In the genomic region with DNA sequence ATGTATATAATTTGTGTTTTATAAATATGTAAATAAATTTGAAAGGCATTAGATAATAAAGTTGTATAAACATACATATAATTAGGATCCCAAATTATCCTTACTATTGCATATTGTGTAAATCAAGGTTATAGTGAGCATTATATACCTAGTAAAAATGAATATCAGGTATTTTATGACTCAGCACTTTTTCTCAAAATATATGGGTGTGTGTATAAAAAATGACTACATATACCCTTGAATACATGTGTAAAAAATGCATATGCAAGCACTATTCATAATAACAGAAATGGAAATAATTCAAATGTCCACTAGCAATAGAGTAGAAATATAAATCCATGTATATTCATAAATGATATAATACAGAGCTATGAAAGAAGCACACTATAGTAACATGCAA, we compare ENCODE assay signal across 21 cellular contexts.
DNase-seq lines count a peak whose midpoint lies in the region; ATAC-seq, FAIRE-seq and TF ChIP-seq lines count a peak whose summit lies in the region.
"Had no signal": no experiment of that assay in that cellular context is flagged by ENCODE, and none has a peak within 500 bp of the region (broad histone marks: within the 10 kb centered on the region; RNA-seq: fewer than 3 reads in every experiment).

No MANE protein-coding gene starts in this region.

- CTCF ChIA-PET in A549 (lab: Yijun Ruan, JAX): no interaction called here
- CTCF ChIA-PET in IMR-90 (lab: Yijun Ruan, JAX): no interaction called here
- CTCF ChIA-PET in H1 (lab: Charles Lee; ENCODE audit: partially characterized antibody): interaction anchor here (0.6 kb wide), 1 partner anchor 11 kb away, joined by 3 read pairs; no protein-coding TSS in a partner anchor

- no peak for ATAC-seq in A549
- ATAC-seq in IMR-90 (ENCODE audit: low read depth): no peak
- no peak for ATAC-seq in activated naive CD4-positive, alpha-beta T cell treated with anti-CD3 and anti-CD28 coated beads, Interleukin-2, amount 50 U/mL, for 72 hours
- ATAC-seq: CD8-positive, alpha-beta T cell had no signal

- FAIRE-seq in A549 (lab: Jason Lieb, UNC) (no peak), H1 (lab: Jason Lieb, UNC) (no peak)
- FAIRE-seq: A204.1, D721Med, G401.6, GM12891, GM19239 had no signal

- no peak for TF ChIP-seq POLR2A in A549 (IDR thresholded peaks at IDR 0.05; ENCODE audit: low read length)
- TF ChIP-seq POLR2A in IMR-90 (IDR thresholded peaks at IDR 0.05; ENCODE audit: low read depth, low read length): no peak
- TF ChIP-seq POLR2A in H1 (IDR thresholded peaks at IDR 0.05; ENCODE audit: control extremely low read depth in 1 of 2, low read depth in 2 of 2, low read length in 2 of 2): no peak

- no peak overlapping the region for H2AK9ac ChIP-seq in IMR-90 (replicated peaks; ENCODE audit: low read depth, low read length, poor library complexity)

- H3K79me1 ChIP-seq in IMR-90 (ENCODE audit: low read depth in 1 of 2, low read length in 2 of 2): no peaks in the 10 kb centered on the region
- H3K79me1 ChIP-seq in H1 (ENCODE audit: low read depth, low read length): no peaks in the 10 kb centered on the region

- H3K9me3 ChIP-seq in A549: no peaks in the 10 kb centered on the region
- H3K9me3 ChIP-seq in IMR-90 (ENCODE audit: control insufficient read depth, insufficient read depth, low read length): peaks cover 3% of the 10 kb centered on the region; the same call in 1 of the 2 replicates
- H3K9me3 ChIP-seq in H1 (ENCODE audit: insufficient read depth in 2 of 2, low read depth in 1 of 2, low read length in 1 of 2): no peaks in the 10 kb centered on the region
- H3K9me3 ChIP-seq: BLaER1 treated with 17β-estradiol and CSF1 and Interleukin-3, amounts not matched to agents 10 nM and 100 nM; Caco-2 had no signal

- H3K4ac ChIP-seq in IMR-90 (ENCODE audit: low read depth, low read length): no peak overlapping the region
- H3K4ac ChIP-seq in H1 (replicated peaks; ENCODE audit: insufficient read length, low read depth, low read length): no peak overlapping the region

- no peak overlapping the region for H3K18ac ChIP-seq in IMR-90 (ENCODE audit: low read depth, low read length)
- H3K18ac ChIP-seq in H1 (ENCODE audit: extremely low read depth, low read length): no peak overlapping the region

- H3K36me3 ChIP-seq in IMR-90 (ENCODE audit: control insufficient read depth, insufficient read depth, low read length) (no peaks in the 10 kb centered on the region), H1 (ENCODE audit: control insufficient read depth in 2 of 4, insufficient read depth in 4 of 4, low read length in 3 of 4) (no peaks in the 10 kb centered on the region)
- H3K36me3 ChIP-seq: BLaER1 treated with 17β-estradiol and CSF1 and Interleukin-3, amounts not matched to agents 10 nM and 100 nM had no signal

- BruUV-seq in IMR-90 (replicated peaks; lab: Mats Ljungman, UMichigan): no TSS peak

- no peak overlapping the region for H2BK12ac ChIP-seq in H1 (ENCODE audit: low read depth, low read length)

- H3K27me3 ChIP-seq in IMR-90 (ENCODE audit: control insufficient read depth, insufficient read depth, low read length) (no peaks in the 10 kb centered on the region), H1 (replicated peaks in 1 of 4; ENCODE audit: control insufficient read depth in 3 of 4, extremely low read depth in 1 of 4, insufficient read depth in 3 of 4, low read length in 3 of 4) (no peaks in the 10 kb centered on the region)
- H3K27me3 ChIP-seq: BLaER1 treated with 17β-estradiol and CSF1 and Interleukin-3, amounts not matched to agents 10 nM and 100 nM had no signal

- no peak overlapping the region for H2BK15ac ChIP-seq in IMR-90 (ENCODE audit: low read depth, low read length)
- no peak overlapping the region for H2BK15ac ChIP-seq in H1 (ENCODE audit: low read length)

- H4K91ac ChIP-seq in IMR-90 (ENCODE audit: insufficient read depth, low read depth, low read length) (no peak overlapping the region), H1 (replicated peaks; ENCODE audit: insufficient read length, low read length) (no peak overlapping the region)

- H3K4me3 ChIP-seq in A549: no peak overlapping the region
- H3K4me3 ChIP-seq in IMR-90 (ENCODE audit: insufficient read depth, low read depth, low read length): no peak overlapping the region
- no peak overlapping the region for H3K4me3 ChIP-seq in H1 (ENCODE audit: extremely low read depth in 1 of 4, insufficient read depth in 2 of 4, low read depth in 3 of 4, low read length in 4 of 4)
- H3K4me3 ChIP-seq: BLaER1 treated with 17β-estradiol and CSF1 and Interleukin-3, amounts not matched to agents 10 nM and 100 nM had no signal

- no peak overlapping the region for H3K27ac Mint-ChIP-seq in activated naive CD4-positive, alpha-beta T cell treated with anti-CD3 and anti-CD28 coated beads, Interleukin-2, amount 50 U/mL, for 72 hours
- H3K27ac Mint-ChIP-seq: B cell; CD4-positive, alpha-beta T cell; CD8-positive, alpha-beta T cell had no signal

- TF ChIP-seq EP300 in A549 (IDR thresholded peaks at IDR 0.05) (no peak), H1 (IDR thresholded peaks at IDR 0.05; ENCODE audit: borderline replicate concordance in 1 of 2, low read depth in 2 of 2, low read length in 2 of 2) (no peak)

- TF ChIP-seq RAD21 in A549 (conservative IDR thresholded peaks at IDR 0.05 in 1 of 2, IDR thresholded peaks at IDR 0.05 in 1 of 2) (no peak), IMR-90 (IDR thresholded peaks at IDR 0.05; ENCODE audit: low read length) (no peak), H1 (IDR thresholded peaks at IDR 0.05 in 1 of 2, conservative IDR thresholded peaks at IDR 0.05 in 1 of 2; ENCODE audit: low read depth in 2 of 2, low read length in 2 of 2) (no peak)

- H3K9ac ChIP-seq in IMR-90 (ENCODE audit: low read depth, low read length) (no peak overlapping the region), H1 (replicated peaks in 1 of 4; ENCODE audit: extremely low read depth in 1 of 4, low read depth in 3 of 4, low read length in 3 of 4) (no peak overlapping the region)
- H3K9ac ChIP-seq: BLaER1 treated with 17β-estradiol and CSF1 and Interleukin-3, amounts not matched to agents 10 nM and 100 nM had no signal

- H4K5ac ChIP-seq in IMR-90 (ENCODE audit: low read depth, low read length) (no peak overlapping the region), H1 (ENCODE audit: insufficient read length, low read depth, low read length) (no peak overlapping the region)

- H3K23ac ChIP-seq in IMR-90 (ENCODE audit: low read depth, low read length): no peak overlapping the region
- no peak overlapping the region for H3K23ac ChIP-seq in H1 (ENCODE audit: insufficient read length)

- H2BK5ac ChIP-seq in IMR-90 (ENCODE audit: low read depth, low read length, poor library complexity, severe bottlenecking) (no peak overlapping the region), H1 (ENCODE audit: low read depth, low read length) (no peak overlapping the region)

- H4K20me1 ChIP-seq in IMR-90 (ENCODE audit: insufficient read depth, low read length): no peaks in the 10 kb centered on the region
- H4K20me1 ChIP-seq in H1 (replicated peaks in 1 of 2; ENCODE audit: control insufficient read depth in 1 of 2, insufficient read depth in 2 of 2, low read length in 2 of 2): no peaks in the 10 kb centered on the region
- H4K20me1 ChIP-seq: BLaER1 treated with 17β-estradiol and CSF1 and Interleukin-3, amounts not matched to agents 10 nM and 100 nM had no signal

- H3K56ac ChIP-seq in IMR-90 (ENCODE audit: extremely low read depth, insufficient read depth, low read length): no peak overlapping the region
- no peak overlapping the region for H3K56ac ChIP-seq in H1 (replicated peaks; ENCODE audit: insufficient read length, low read depth, low read length)

- DNase-seq in A549 (ENCODE audit: low read depth in 1 of 2, low spot score in 1 of 2) (no peak), IMR-90 (no peak), H1 (ENCODE audit: low read depth in 1 of 2, low spot score in 2 of 2) (no peak), UCSD-AML1 (lab: John Stamatoyannopoulos, UW; ENCODE audit: unreplicated experiment) (no peak)
- no peak for DNase-seq in activated naive CD4-positive, alpha-beta T cell treated with anti-CD3 and anti-CD28 coated beads, Interleukin-2, amount 50 U/mL, for 72 hours (ENCODE audit: low spot score in 2 of 2)
- DNase-seq: 8988T; AML-193; Caco-2; Calu3; CD4-positive, alpha-beta T cell; CD8-positive, alpha-beta T cell; DMS79 treated with DMSO at 0.1 percent for 48 hours; GF-D8 had no signal

- POLR2A ChIA-PET in A549 (lab: Yijun Ruan, JAX): no interaction called here
- POLR2A ChIA-PET in IMR-90 (lab: Charles Lee; ENCODE audit: unreplicated experiment): no interaction called here
- POLR2A ChIA-PET in H1 (lab: Charles Lee; ENCODE audit: partially characterized antibody): no interaction called here

- no peak for TF ChIP-seq CTCF in A549 (IDR thresholded peaks at IDR 0.05)
- TF ChIP-seq CTCF in IMR-90 (conservative IDR thresholded peaks at IDR 0.05; ENCODE audit: low read depth, low read length): no peak
- no peak for TF ChIP-seq CTCF in H1 (IDR thresholded peaks at IDR 0.05; ENCODE audit: control extremely low read depth in 1 of 3, insufficient read depth in 1 of 3, low read depth in 1 of 3, low read length in 3 of 3)

- H2AFZ ChIP-seq in IMR-90 (replicated peaks; ENCODE audit: low read length, poor library complexity): no peak overlapping the region
- no peak overlapping the region for H2AFZ ChIP-seq in H1 (ENCODE audit: low read length)

- dilution Hi-C loops in IMR-90 (cut with HindIII; ENCODE audit: low sequenced_read_pairs, unreplicated experiment): no loop called here

- H2BK20ac ChIP-seq in IMR-90 (ENCODE audit: low read depth, low read length): no peak overlapping the region
- H2BK20ac ChIP-seq in H1 (ENCODE audit: low read length): no peak overlapping the region

- no peaks in the 10 kb centered on the region for H3K36me3 Mint-ChIP-seq in activated naive CD4-positive, alpha-beta T cell treated with anti-CD3 and anti-CD28 coated beads, Interleukin-2, amount 50 U/mL, for 72 hours
- H3K36me3 Mint-ChIP-seq: CD8-positive, alpha-beta T cell had no signal

- H4K8ac ChIP-seq in IMR-90 (ENCODE audit: low read depth in 2 of 2, low read length in 2 of 2): no peak overlapping the region
- H4K8ac ChIP-seq in H1 (ENCODE audit: extremely low read depth, insufficient read depth, low read length): no peak overlapping the region

- H3K27ac ChIP-seq in A549 (no peak overlapping the region), IMR-90 (ENCODE audit: insufficient read depth, low read length) (no peak overlapping the region), H1 (ENCODE audit: low read depth, low read length) (no peak overlapping the region)
- H3K27ac ChIP-seq: BLaER1 treated with 17β-estradiol and CSF1 and Interleukin-3, amounts not matched to agents 10 nM and 100 nM; C4-2B had no signal

- H3K9me3 Mint-ChIP-seq in activated naive CD4-positive, alpha-beta T cell treated with anti-CD3 and anti-CD28 coated beads, Interleukin-2, amount 50 U/mL, for 72 hours: peaks cover 9% of the 10 kb centered on the region in 2 donors

- no peak overlapping the region for H2BK120ac ChIP-seq in IMR-90 (ENCODE audit: low read depth, low read length)
- H2BK120ac ChIP-seq in H1 (replicated peaks; ENCODE audit: low read depth, low read length): no peak overlapping the region

- no peaks in the 10 kb centered on the region for H3K9me1 ChIP-seq in IMR-90 (ENCODE audit: insufficient read depth, low read length)

- no peaks in the 10 kb centered on the region for H3K79me2 ChIP-seq in H1 (ENCODE audit: control insufficient read depth in 1 of 2, insufficient read depth in 2 of 2, low read length in 2 of 2)

- no peak overlapping the region for H2AK5ac ChIP-seq in IMR-90 (ENCODE audit: low read depth, low read length)
- no peak overlapping the region for H2AK5ac ChIP-seq in H1 (ENCODE audit: low read depth, low read length)

- intact Hi-C loops in IMR-90 (cut with micrococcal nuclease): no loop called here

- H3K4me2 ChIP-seq in A549 (no peak overlapping the region), IMR-90 (ENCODE audit: low read depth, low read length) (no peak overlapping the region), H1 (ENCODE audit: insufficient read depth in 1 of 2, low read depth in 2 of 2, low read length in 2 of 2) (no peak overlapping the region)
- H3K4me2 ChIP-seq: BLaER1 treated with 17β-estradiol and CSF1 and Interleukin-3, amounts not matched to agents 10 nM and 100 nM had no signal

- H3K4me1 ChIP-seq in A549 (no peaks in the 10 kb centered on the region), IMR-90 (ENCODE audit: control insufficient read depth, insufficient read depth, low read length) (no peaks in the 10 kb centered on the region), H1 (replicated peaks in 1 of 4; ENCODE audit: control insufficient read depth in 3 of 4, insufficient read depth in 4 of 4, low read length in 3 of 4) (no peaks in the 10 kb centered on the region)
- H3K4me1 ChIP-seq: BLaER1 treated with 17β-estradiol and CSF1 and Interleukin-3, amounts not matched to agents 10 nM and 100 nM; Caco-2 had no signal

- in situ Hi-C loops in IMR-90 (cut with MboI; ENCODE audit: low sequenced_read_pairs): no loop called here

- H3K14ac ChIP-seq in IMR-90 (replicated peaks; ENCODE audit: low read depth, low read length) (no peak overlapping the region), H1 (ENCODE audit: insufficient read length) (no peak overlapping the region)

- no peaks in the 10 kb centered on the region for H3K23me2 ChIP-seq in H1 (ENCODE audit: low read depth, low read length)

Comparison
In these comparisons a context has a peak if more than half of its experiments do, and no peak if none do; other contexts are left out.
1. Of the 18 proteins assayed by ChIP-seq in both H1 and A549: peak only in H1: none; only in A549: MAFK; in both: none; in neither: 17.